8 cellular contexts compared by ENCODE assay signal in genomic region chr11:61777234-61778090, GRCh38. TPM values are rescaled to one million over a fixed set of nuclear protein-coding genes. Genes with fewer than 3 reads are reported as not detected.
DNase-seq lines count a peak whose midpoint lies in the region; ATAC-seq and TF ChIP-seq lines count a peak whose summit lies in the region.

No MANE protein-coding gene starts in this region.

- ATAC-seq in HG02970 (IDR thresholded peaks at IDR 0.05; ENCODE audit: low FRiP score, unreplicated experiment): no peak

- peaks cover 5% of the 10 kb centered on the region for H3K9me3 Mint-ChIP-seq in glutamatergic neuron (ENCODE audit: unreplicated experiment)

- no peaks in the 10 kb centered on the region for H3K36me3 Mint-ChIP-seq in glutamatergic neuron (ENCODE audit: unreplicated experiment)

- no peak for TF ChIP-seq CTCF in glutamatergic neuron (IDR thresholded peaks at IDR 0.05; ENCODE audit: partially characterized antibody, unreplicated experiment)

- H3K27ac Mint-ChIP-seq in glutamatergic neuron (ENCODE audit: unreplicated experiment): no peak overlapping the region

- DNase-seq in OCI-M1 (lab: John Stamatoyannopoulos, UW): peak; percentile 10
- peak; percentile 56 for DNase-seq in activated gamma-delta T cell (lab: John Stamatoyannopoulos, UW)
- peak; percentile 85 for DNase-seq in iPS-NIHi7 (ENCODE audit: extremely low spot score)
- peak; percentile 25 for DNase-seq in stimulated activated CD8-positive, alpha-beta memory T cell treated with anti-CD3 and anti-CD28 coated beads, Interleukin-15, amount 100 ng/mL, for 24 hours (ENCODE audit: low read depth)
- DNase-seq in glutamatergic neuron: no peak
- DNase-seq in NCI-H446 (lab: John Stamatoyannopoulos, UW): no peak
- no peak for DNase-seq in NK-92 treated with Interleukin-12 subunit alpha and Interleukin-12 subunit beta, amount 100 ng/mL, for 24 hours (lab: John Stamatoyannopoulos, UW)

- peaks cover 8% of the 10 kb centered on the region for H3K27me3 Mint-ChIP-seq in glutamatergic neuron (ENCODE audit: unreplicated experiment)

- H3K4me3 Mint-ChIP-seq in glutamatergic neuron (ENCODE audit: unreplicated experiment): no peak overlapping the region

- peaks cover 1% of the 10 kb centered on the region for H3K4me1 Mint-ChIP-seq in glutamatergic neuron (ENCODE audit: low read depth, unreplicated experiment)

RNA-seq across cellular contexts. Expression of gene TMEM258, which starts 14.9 kb away (rescaled TPM):
- 82.7 TPM for total RNA-seq in glutamatergic neuron (ENCODE audit: unreplicated experiment)

RNA-seq across cellular contexts. Expression of gene FEN1, which starts 15.2 kb away (rescaled TPM):
- 15.2 TPM for total RNA-seq in glutamatergic neuron (ENCODE audit: unreplicated experiment)

RNA-seq across cellular contexts. Expression of gene MYRF, which starts 25.0 kb away (rescaled TPM):
- total RNA-seq in glutamatergic neuron (ENCODE audit: unreplicated experiment): 0.29 TPM

RNA-seq across cellular contexts. Expression of gene FADS1, which starts 39.3 kb away (rescaled TPM):
- 155 TPM for total RNA-seq in glutamatergic neuron (ENCODE audit: unreplicated experiment)

RNA-seq across cellular contexts. Expression of gene FADS2, which starts 50.6 kb away (rescaled TPM):
- 701 TPM for total RNA-seq in glutamatergic neuron (ENCODE audit: unreplicated experiment)

Comparison
In these comparisons a context has a peak if more than half of its experiments do, and no peak if none do; other contexts are left out.
1. DNase-seq: peak in OCI-M1 (single experiment), activated gamma-delta T cell (single experiment), iPS-NIHi7 (single experiment) and stimulated activated CD8-positive, alpha-beta memory T cell treated with anti-CD3 and anti-CD28 coated beads, Interleukin-15, amount 100 ng/mL, for 24 hours (single experiment); none in glutamatergic neuron (single experiment), NCI-H446 (0 of 2) and NK-92 treated with Interleukin-12 subunit alpha and Interleukin-12 subunit beta, amount 100 ng/mL, for 24 hours (single experiment).